In genomic region chr3:136326316-136326715, GRCh38 we compare ENCODE assay signal across 5 cellular contexts.
"Had no signal": no experiment of that assay in that cellular context is flagged by ENCODE, and none has a peak within 500 bp of the region (broad histone marks: within the 10 kb centered on the region; RNA-seq: fewer than 3 reads in every experiment).

No MANE protein-coding gene starts in this region.

- H3K27me3 Mint-ChIP-seq: IgD-negative memory B cell had no signal

- H3K4me1 Mint-ChIP-seq: IgD-negative memory B cell had no signal

- ATAC-seq: HepG2, K562 had no signal

- H3K4me3 Mint-ChIP-seq: IgD-negative memory B cell had no signal

- DNase-seq: IMR-90, KBM-7 had no signal
